Comparison of ENCODE assay signal across 18 cellular contexts in genomic region chr12:113456761-113457160, GRCh38.
DNase-seq lines count a peak whose midpoint lies in the region; ATAC-seq and TF ChIP-seq lines count a peak whose summit lies in the region.
"Had no signal": no experiment of that assay in that cellular context is flagged by ENCODE, and none has a peak within 500 bp of the region (broad histone marks: within the 10 kb centered on the region; RNA-seq: fewer than 3 reads in every experiment).

No MANE protein-coding gene starts in this region.

- in situ Hi-C loops in GM13977 (cut with MboI; ENCODE audit: low pct_unique_long_range_greater_than_20kb, low sequenced_read_pairs, unreplicated experiment) = loop anchor here (25.0 kb wide), 2 partner anchors 956 to 1231 kb away; partner anchors contain the start of genes TBX3 and TBX5

- H3K4me2 ChIP-seq in BLaER1 = peak overlapping the region; percentile 60
- H3K4me2 ChIP-seq: A549, KMS-11 had no signal

- DNase-seq in DMS53 treated with DMSO at 0.1 percent for 48 hours (lab: John Stamatoyannopoulos, UW; ENCODE audit: unreplicated experiment) (peak; percentile 36), NCI-H510A treated with DMSO at 0.1 percent for 48 hours (lab: John Stamatoyannopoulos, UW) (peak; percentile 68), RPMI8226 (peak; percentile 93), NCI-H2081 treated with DMSO at 0.1 percent for 48 hours (lab: John Stamatoyannopoulos, UW) (no peak), GM13977 (ENCODE audit: low spot score) (no peak)
- DNase-seq: CD8-positive, alpha-beta T cell; DND-41; H9; MV-4-11; NCI-H1694; NCI-H2171; NCI-H524; NK-92 treated with Interleukin-12 subunit alpha and Interleukin-12 subunit beta, amount 100 ng/mL, for 24 hours; OCI-M1 had no signal

- H3K9me3 ChIP-seq in BLaER1 = no peaks in the 10 kb centered on the region
- H3K9me3 ChIP-seq: A549 had no signal

- H3K27me3 ChIP-seq in BLaER1 = no peaks in the 10 kb centered on the region

- ATAC-seq in GM19351 (IDR thresholded peaks at IDR 0.05; ENCODE audit: unreplicated experiment) = no peak
- ATAC-seq: A549; CD8-positive, alpha-beta T cell had no signal

- TF ChIP-seq CTCF in GM13977 (IDR thresholded peaks at IDR 0.05; ENCODE audit: extremely low read depth, insufficient read depth, missing control alignments) = no peak

- no peak overlapping the region for H3K4me3 ChIP-seq in BLaER1
- H3K4me3 ChIP-seq: A549 had no signal

- no peaks in the 10 kb centered on the region for H4K20me1 ChIP-seq in BLaER1

- peaks cover 22% of the 10 kb centered on the region for H3K4me1 ChIP-seq in BLaER1
- H3K4me1 ChIP-seq: A549 had no signal

- no peak overlapping the region for H3K9ac ChIP-seq in BLaER1
- H3K9ac ChIP-seq: KMS-11 had no signal

- no peaks in the 10 kb centered on the region for H3K36me3 ChIP-seq in BLaER1

- no peak overlapping the region for H3K27ac ChIP-seq in BLaER1
- H3K27ac ChIP-seq: A549, KMS-11 had no signal

Comparison
In these comparisons a context has a peak if more than half of its experiments do, and no peak if none do; other contexts are left out.
1. DNase-seq: peak in DMS53 treated with DMSO at 0.1 percent for 48 hours (single experiment), NCI-H510A treated with DMSO at 0.1 percent for 48 hours (single experiment) and RPMI8226 (single experiment); none in NCI-H2081 treated with DMSO at 0.1 percent for 48 hours (single experiment) and GM13977 (single experiment).